ENCODE assay signal across 32 cellular contexts in genomic region chr14:37083599-37083998, GRCh38.
"Had no signal": no experiment of that assay in that cellular context is flagged by ENCODE, and none has a peak within 500 bp of the region (broad histone marks: within the 10 kb centered on the region; RNA-seq: fewer than 3 reads in every experiment).

No MANE protein-coding gene starts in this region.

- H3K27me3 ChIP-seq: colonic mucosa, esophagus muscularis mucosa, foreskin keratinocyte, gastroesophageal sphincter, heart left ventricle, hepatocyte, neutrophil, suprapubic skin, transverse colon, upper lobe of right lung, uterus had no signal

- H3K27ac Mint-ChIP-seq: dendritic cell treated with granulocyte-macrophage colony-stimulating factor and Interleukin-4, amounts not matched to agents 40 ng/mL and 50 ng/mL, for 4 days; endodermal cell; naive B cell; natural killer cell treated with Interleukin-12 subunit alpha and Interleukin-12 subunit beta and Interleukin-15 and Interleukin-18, amount 100 ng/mL, for 72 hours; progenitor cell of endocrine pancreas; stimulated activated naive CD8-positive, alpha-beta T cell treated with anti-CD3 and anti-CD28 coated beads, Interleukin-15, amount 100 ng/mL, for 72 hours had no signal

- ATAC-seq: foreskin keratinocyte; gastroesophageal sphincter; heart left ventricle; left cardiac atrium; left ventricle myocardium superior; mucosa of descending colon; natural killer cell treated with Interleukin-12 subunit alpha and Interleukin-12 subunit beta and Interleukin-15 and Interleukin-18, amount 100 ng/mL, for 72 hours; sciatic nerve; stimulated activated naive CD8-positive, alpha-beta T cell treated with anti-CD3 and anti-CD28 coated beads, Interleukin-15, amount 100 ng/mL, for 72 hours; upper lobe of right lung had no signal

- H3K9ac ChIP-seq: parathyroid adenoma had no signal

- H3K36me3 ChIP-seq: colonic mucosa, esophagus muscularis mucosa, gastroesophageal sphincter, heart left ventricle, lower lobe of right lung, neutrophil, suprapubic skin, transverse colon, upper lobe of right lung, uterus had no signal

- H3K27me3 Mint-ChIP-seq: dendritic cell treated with granulocyte-macrophage colony-stimulating factor and Interleukin-4, amounts not matched to agents 40 ng/mL and 50 ng/mL, for 4 days; naive B cell; natural killer cell treated with Interleukin-12 subunit alpha and Interleukin-12 subunit beta and Interleukin-15 and Interleukin-18, amount 100 ng/mL, for 72 hours; progenitor cell of endocrine pancreas; stimulated activated naive CD8-positive, alpha-beta T cell treated with anti-CD3 and anti-CD28 coated beads, Interleukin-15, amount 100 ng/mL, for 72 hours had no signal

- H3K9me3 Mint-ChIP-seq: dendritic cell treated with granulocyte-macrophage colony-stimulating factor and Interleukin-4, amounts not matched to agents 40 ng/mL and 50 ng/mL, for 4 days; endodermal cell; neural crest cell had no signal

- H3K4me3 Mint-ChIP-seq: dendritic cell treated with granulocyte-macrophage colony-stimulating factor and Interleukin-4, amounts not matched to agents 40 ng/mL and 50 ng/mL, for 4 days; endodermal cell; naive B cell; natural killer cell treated with Interleukin-12 subunit alpha and Interleukin-12 subunit beta and Interleukin-15 and Interleukin-18, amount 100 ng/mL, for 72 hours; neural crest cell; stimulated activated naive CD8-positive, alpha-beta T cell treated with anti-CD3 and anti-CD28 coated beads, Interleukin-15, amount 100 ng/mL, for 72 hours had no signal

- H3K9me3 ChIP-seq: colonic mucosa, esophagus muscularis mucosa, gastroesophageal sphincter, lower lobe of right lung, mucosa of descending colon, neutrophil, suprapubic skin, transverse colon, upper lobe of right lung, uterus had no signal

- H3K4me1 Mint-ChIP-seq: naive B cell; neural crest cell; stimulated activated naive CD8-positive, alpha-beta T cell treated with anti-CD3 and anti-CD28 coated beads, Interleukin-15, amount 100 ng/mL, for 72 hours had no signal

- H3K36me3 Mint-ChIP-seq: naive B cell; natural killer cell treated with Interleukin-12 subunit alpha and Interleukin-12 subunit beta and Interleukin-15 and Interleukin-18, amount 100 ng/mL, for 72 hours had no signal

- H2AFZ ChIP-seq: hepatocyte, parathyroid adenoma had no signal

- DNase-seq: colonic mucosa; effector CD8-positive, alpha-beta T cell; endodermal cell; foreskin keratinocyte; heart left ventricle; kidney; left cardiac atrium; left ventricle myocardium superior; lower lobe of right lung; mucosa of descending colon; naive B cell; stimulated activated CD4-positive, alpha-beta T cell treated with anti-CD3 and anti-CD28 coated beads, Interleukin-12 subunit alpha, Interleukin-12 subunit beta, amount 100 ng/mL, for 4 hours; stimulated activated CD4-positive, alpha-beta T cell treated with anti-CD3 and anti-CD28 coated beads, Interleukin-1b, Interleukin-23, amount 100 ng/mL, for 48 hours; stimulated activated CD4-positive, alpha-beta T cell treated with anti-CD3 and anti-CD28 coated beads, Interleukin-4, amount 100 ng/mL, for 1 hour; stimulated activated CD8-positive, alpha-beta memory T cell treated with anti-CD3 and anti-CD28 coated beads, Interleukin-4, amount 100 ng/mL, for 48 hours; stimulated activated naive CD4-positive, alpha-beta T cell; stimulated activated naive CD8-positive, alpha-beta T cell treated with anti-CD3 and anti-CD28 coated beads, Interleukin-15, amount 100 ng/mL, for 72 hours; transverse colon; upper lobe of right lung; uterus had no signal

- H3K4me3 ChIP-seq: colonic mucosa, esophagus muscularis mucosa, gastroesophageal sphincter, heart left ventricle, hepatocyte, lower lobe of right lung, mucosa of descending colon, smooth muscle cell, suprapubic skin, transverse colon, upper lobe of right lung, uterus had no signal

- H3K4me1 ChIP-seq: colonic mucosa, esophagus muscularis mucosa, gastroesophageal sphincter, heart left ventricle, lower lobe of right lung, parathyroid adenoma, suprapubic skin, transverse colon, upper lobe of right lung, uterus had no signal

- H3K79me2 ChIP-seq: hepatocyte, parathyroid adenoma had no signal

- FAIRE-seq: kidney had no signal

- H3K4me2 ChIP-seq: hepatocyte, smooth muscle cell had no signal

- H3K27ac ChIP-seq: colonic mucosa, esophagus muscularis mucosa, foreskin keratinocyte, gastroesophageal sphincter, heart left ventricle, hepatocyte, lower lobe of right lung, neutrophil, parathyroid adenoma, suprapubic skin, transverse colon, upper lobe of right lung, uterus had no signal
